In the genomic region with DNA sequence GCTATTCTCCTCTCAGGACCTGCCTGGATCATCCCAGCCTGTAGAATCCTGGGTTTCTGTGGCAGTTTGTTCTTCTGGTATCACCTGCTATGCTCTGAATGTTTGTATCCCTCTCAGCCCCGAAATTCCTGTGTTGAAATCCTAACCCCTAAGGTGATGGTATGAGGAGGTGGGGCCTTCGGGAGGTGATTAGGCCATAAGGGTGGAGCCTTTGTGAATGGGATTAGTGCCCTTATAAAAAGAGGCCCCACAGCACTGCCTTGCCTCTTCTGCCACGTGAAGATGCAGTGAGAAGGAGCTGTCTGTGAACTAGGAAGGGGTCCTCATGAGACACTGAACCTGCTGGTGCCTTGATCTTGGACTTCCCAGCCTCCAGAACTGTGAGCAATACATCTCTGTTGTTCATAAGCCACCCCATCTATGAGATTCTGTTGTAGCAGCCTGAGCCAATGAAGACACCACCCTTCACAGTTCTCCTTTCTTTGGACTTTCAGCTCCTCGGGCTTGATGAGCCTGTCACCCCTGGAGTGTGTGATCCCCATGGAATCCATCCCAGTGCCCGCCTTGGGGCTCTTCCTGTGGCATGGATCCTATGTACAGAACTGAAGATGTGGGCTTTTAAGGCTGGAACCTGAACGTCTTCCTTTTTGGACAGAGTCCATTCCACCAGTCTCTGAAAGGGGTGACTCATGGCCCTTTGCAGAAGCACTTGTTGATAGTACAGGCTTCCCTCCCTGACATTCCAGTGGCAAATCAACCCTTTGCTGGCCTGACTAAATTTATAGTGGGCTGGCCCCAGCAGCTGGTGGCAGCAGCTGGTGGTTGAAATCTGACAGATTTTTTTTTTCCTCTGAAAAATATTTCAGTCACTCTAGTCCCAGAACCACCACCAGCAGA, we compare ENCODE assay signal across 10 cellular contexts.
A peak's percentile ranks its signal among the peaks of the same experiment; 100 is the strongest.
DNase-seq lines count a peak whose midpoint lies in the region; ATAC-seq, FAIRE-seq and TF ChIP-seq lines count a peak whose summit lies in the region.
"Had no signal": no experiment of that assay in that cellular context is flagged by ENCODE, and none has a peak within 500 bp of the region (broad histone marks: within the 10 kb centered on the region; RNA-seq: fewer than 3 reads in every experiment).

No MANE protein-coding gene starts in this region.

- TF ChIP-seq CTCF in bronchial epithelial cell (IDR thresholded peaks at IDR 0.05; ENCODE audit: insufficient read depth, low read length, severe bottlenecking) (no peak), left lung (IDR thresholded peaks at IDR 0.05) (no peak)

- H3K4me3 ChIP-seq in bronchial epithelial cell (ENCODE audit: low read depth, low read length), result no peak overlapping the region
- peak overlapping the region; percentile 19 to 41 for H3K4me3 ChIP-seq in left lung

- intact Hi-C loops in left lung (cut with DNase I), result no loop called here
- intact Hi-C loops in posterior vena cava (cut with DNase I), result no loop called here

- H3K36me3 ChIP-seq in bronchial epithelial cell (ENCODE audit: control insufficient read depth, insufficient read depth, low read length) (peaks cover 3% of the 10 kb centered on the region), left lung (no peaks in the 10 kb centered on the region)

- peaks cover 4 to 9% of the 10 kb centered on the region in 2 donors for H3K4me1 ChIP-seq in left lung

- DNase-seq in NCI-H2171 treated with DMSO at 0.1 percent for 48 hours (lab: John Stamatoyannopoulos, UW) (peak; percentile 10), NCI-H2171 (lab: John Stamatoyannopoulos, UW) (no peak), bronchial epithelial cell (ENCODE audit: low read depth) (peak; percentile 86), left lung (peak in 1 of 2 donors; percentile 52), urothelium cell line (ENCODE audit: low spot score) (peak; percentile 87), posterior vena cava (ENCODE audit: low spot score) (no peak), frontal cortex (ENCODE audit: low spot score in 2 of 2) (no peak)
- DNase-seq: activated naive CD4-positive, alpha-beta T cell treated with anti-CD3 and anti-CD28 coated beads, Interleukin-2, amount 50 U/mL, for 16 hours had no signal

- FAIRE-seq in bronchial epithelial cell (lab: Jason Lieb, UNC) (no peak), urothelium cell line (lab: Jason Lieb, UNC) (peak; percentile 35), frontal cortex (lab: Jason Lieb, UNC) (no peak)

- H3K27me3 ChIP-seq in bronchial epithelial cell (ENCODE audit: control insufficient read depth, insufficient read depth, low read length), result no peaks in the 10 kb centered on the region
- no peaks in the 10 kb centered on the region for H3K27me3 ChIP-seq in left lung

- H3K9me3 ChIP-seq in left lung, result no peaks in the 10 kb centered on the region

- ATAC-seq in left lung (peak; percentile 70), HG03095 (IDR thresholded peaks at IDR 0.05; ENCODE audit: unreplicated experiment) (no peak)

- peak overlapping the region; percentile 71 to 87 for H3K27ac ChIP-seq in left lung
- H3K27ac ChIP-seq: 22Rv1 had no signal

Comparison
In these comparisons a context has a peak if more than half of its experiments do, and no peak if none do; other contexts are left out.
1. DNase-seq: peak in NCI-H2171 treated with DMSO at 0.1 percent for 48 hours (single experiment), bronchial epithelial cell (single experiment) and urothelium cell line (single experiment); none in NCI-H2171 (single experiment), posterior vena cava (single experiment) and frontal cortex (0 of 2).